ENCODE assay signal across 13 cellular contexts in genomic region chr16:79651363-79651762, GRCh38. TPM values are rescaled to one million over a fixed set of nuclear protein-coding genes. Genes with fewer than 3 reads are reported as not detected.
A peak's percentile ranks its signal among the peaks of the same experiment; 100 is the strongest.
DNase-seq lines count a peak whose midpoint lies in the region; ATAC-seq, FAIRE-seq and TF ChIP-seq lines count a peak whose summit lies in the region.
"Had no signal": no experiment of that assay in that cellular context is flagged by ENCODE, and none has a peak within 500 bp of the region (broad histone marks: within the 10 kb centered on the region; RNA-seq: fewer than 3 reads in every experiment).

No MANE protein-coding gene starts in this region.

- TF ChIP-seq CTCF in A549 (IDR thresholded peaks at IDR 0.05) (no peak), foreskin keratinocyte (conservative IDR thresholded peaks at IDR 0.05) (peak; percentile 14)

- no peaks in the 10 kb centered on the region for H3K4me1 Mint-ChIP-seq in activated T-cell treated with anti-CD3 and anti-CD28 coated beads, Interleukin-2, amount 50 U/mL, for 4 hours (ENCODE audit: low read depth)
- H3K4me1 Mint-ChIP-seq in activated T-cell treated with anti-CD3 and anti-CD28 coated beads, Interleukin-2, amount 50 U/mL, for 24 hours (ENCODE audit: low read depth) = no peaks in the 10 kb centered on the region
- H3K4me1 Mint-ChIP-seq: central memory CD8-positive, alpha-beta T cell had no signal

- TF ChIP-seq EP300 in A549 (IDR thresholded peaks at IDR 0.05) = no peak

- H3K27me3 Mint-ChIP-seq in activated T-cell treated with anti-CD3 and anti-CD28 coated beads, Interleukin-2, amount 50 U/mL, for 4 hours (ENCODE audit: low read depth) = no peaks in the 10 kb centered on the region
- peaks cover 9% of the 10 kb centered on the region for H3K27me3 Mint-ChIP-seq in activated T-cell treated with anti-CD3 and anti-CD28 coated beads, Interleukin-2, amount 50 U/mL, for 24 hours

- no peaks in the 10 kb centered on the region for H3K27me3 ChIP-seq in foreskin keratinocyte
- H3K27me3 ChIP-seq: neutrophil had no signal

- no peaks in the 10 kb centered on the region for H3K9me3 ChIP-seq in A549
- H3K9me3 ChIP-seq: neutrophil had no signal

- FAIRE-seq in A549 (lab: Jason Lieb, UNC) = no peak
- FAIRE-seq: GM19239 had no signal

- H3K4me3 ChIP-seq in A549 = no peak overlapping the region

- no peaks in the 10 kb centered on the region for H3K9me3 Mint-ChIP-seq in activated T-cell treated with anti-CD3 and anti-CD28 coated beads, Interleukin-2, amount 50 U/mL, for 4 hours
- H3K9me3 Mint-ChIP-seq in activated T-cell treated with anti-CD3 and anti-CD28 coated beads, Interleukin-2, amount 50 U/mL, for 24 hours = no peaks in the 10 kb centered on the region
- H3K9me3 Mint-ChIP-seq: activated CD4-positive, alpha-beta memory T cell treated with anti-CD3 and anti-CD28 coated beads for 36 hours; central memory CD8-positive, alpha-beta T cell had no signal

- WGBS in A549 (ENCODE audit: missing lambda C conversion rate) = 24% methylated on average over 5 of the region's 7 CpGs

- peak; percentile 25 to 47 for DNase-seq in A549 (ENCODE audit: low read depth in 1 of 2, low spot score in 1 of 2)
- peak; percentile 19 for DNase-seq in SW480 (ENCODE audit: low spot score)
- peak; percentile 69 to 86 for DNase-seq in foreskin keratinocyte
- DNase-seq in nucleus accumbens (lab: John Stamatoyannopoulos, UW) = peak in 50 of 56 donors; percentile 1 to 90 (median 51)
- DNase-seq in activated T-cell treated with anti-CD3 and anti-CD28 coated beads, Interleukin-2, amount 50 U/mL, for 4 hours = no peak
- no peak for DNase-seq in activated T-cell treated with anti-CD3 and anti-CD28 coated beads, Interleukin-2, amount 50 U/mL, for 24 hours
- DNase-seq: activated CD4-positive, alpha-beta memory T cell treated with anti-CD3 and anti-CD28 coated beads for 36 hours; NCI-H2107 had no signal

- no peak overlapping the region for H3K27ac Mint-ChIP-seq in activated T-cell treated with anti-CD3 and anti-CD28 coated beads, Interleukin-2, amount 50 U/mL, for 24 hours
- H3K27ac Mint-ChIP-seq: activated CD4-positive, alpha-beta memory T cell treated with anti-CD3 and anti-CD28 coated beads for 36 hours had no signal

- H3K27ac ChIP-seq in A549 (no peak overlapping the region), foreskin keratinocyte (peak overlapping the region; percentile 51)
- H3K27ac ChIP-seq: neutrophil had no signal

- TF ChIP-seq POLR2A in A549 (IDR thresholded peaks at IDR 0.05; ENCODE audit: low read length) = no peak

- peak overlapping the region; percentile 37; the same call in 1 of the 3 replicates for H3K4me2 ChIP-seq in A549

- H3K36me3 Mint-ChIP-seq in activated T-cell treated with anti-CD3 and anti-CD28 coated beads, Interleukin-2, amount 50 U/mL, for 4 hours (ENCODE audit: insufficient read depth) = no peaks in the 10 kb centered on the region
- H3K36me3 Mint-ChIP-seq in activated T-cell treated with anti-CD3 and anti-CD28 coated beads, Interleukin-2, amount 50 U/mL, for 24 hours (ENCODE audit: low read depth) = no peaks in the 10 kb centered on the region
- H3K36me3 Mint-ChIP-seq: activated CD4-positive, alpha-beta memory T cell treated with anti-CD3 and anti-CD28 coated beads for 36 hours had no signal

- H3K4me3 Mint-ChIP-seq in activated T-cell treated with anti-CD3 and anti-CD28 coated beads, Interleukin-2, amount 50 U/mL, for 4 hours = no peak overlapping the region
- H3K4me3 Mint-ChIP-seq in activated T-cell treated with anti-CD3 and anti-CD28 coated beads, Interleukin-2, amount 50 U/mL, for 24 hours = no peak overlapping the region
- H3K4me3 Mint-ChIP-seq: activated CD4-positive, alpha-beta memory T cell treated with anti-CD3 and anti-CD28 coated beads for 36 hours; central memory CD8-positive, alpha-beta T cell had no signal

- no peak for TF ChIP-seq RAD21 in A549 (conservative IDR thresholded peaks at IDR 0.05 in 1 of 2, IDR thresholded peaks at IDR 0.05 in 1 of 2)

- ATAC-seq in A549 (peak; percentile 81 to 90), foreskin keratinocyte (peak; percentile 94), GM21360 (IDR thresholded peaks at IDR 0.05; ENCODE audit: unreplicated experiment) (no peak), GM18868 (IDR thresholded peaks at IDR 0.05; ENCODE audit: unreplicated experiment) (no peak)
- ATAC-seq in activated T-cell treated with anti-CD3 and anti-CD28 coated beads, Interleukin-2, amount 50 U/mL, for 4 hours = no peak

- peaks cover 9% of the 10 kb centered on the region; the same call in 2 of the 3 replicates for H3K4me1 ChIP-seq in A549
- peaks cover 8% of the 10 kb centered on the region for H3K4me1 ChIP-seq in foreskin keratinocyte

- CTCF ChIA-PET in A549 (lab: Yijun Ruan, JAX) = interaction anchor here (0.6 to 0.9 kb wide), 3 partner anchors 18 to 433 kb away, joined by 3 read pairs; no protein-coding TSS in a partner anchor

- POLR2A ChIA-PET in A549 (lab: Yijun Ruan, JAX) = no interaction called here

TF ChIP-seq in A549, 52 proteins besides CTCF, POLR2A, EP300 and RAD21:
- TF ChIP-seq JUNB (IDR thresholded peaks at IDR 0.05) (no peak), HES2 (IDR thresholded peaks at IDR 0.05) (no peak), MAFK (IDR thresholded peaks at IDR 0.05; ENCODE audit: partially characterized antibody) (no peak), KDM1A (IDR thresholded peaks at IDR 0.05; ENCODE audit: low read depth) (no peak), CBX2 (IDR thresholded peaks at IDR 0.05; ENCODE audit: borderline replicate concordance, low read depth) (no peak), FOSB (CRISPR knock-in tag; IDR thresholded peaks at IDR 0.05) (no peak), HOXB13 (CRISPR knock-in tag; IDR thresholded peaks at IDR 0.05; ENCODE audit: low read depth) (no peak), NFE2L2 (conservative IDR thresholded peaks at IDR 0.05; ENCODE audit: low read length) (no peak), CEBPB (IDR thresholded peaks at IDR 0.05) (0 out of 4 replicates have a peak, but pooled peaks of 1 of the 2 experiments have one; percentile 9), FOSL2 (IDR thresholded peaks at IDR 0.05) (peak; percentile 51; the same call in 1 of the 2 replicates), FOSL2 (CRISPR knock-in tag; IDR thresholded peaks at IDR 0.05) (peak; percentile 46; the same call in 1 of the 2 replicates)

RNA-seq across cellular contexts. Expression of gene MAF, which starts 50.8 kb away (rescaled TPM):
- 0.37 and 0.41 TPM in 2 replicates for polyA plus RNA-seq in A549 (2011; rRNA removed)
- polyA plus RNA-seq in A549 (2012; cell fraction: cytosol; rRNA removed) = 0.45 and 0.66 TPM in 2 replicates
- 0.44 and 0.62 TPM in 2 replicates for polyA plus RNA-seq in A549 (2012; cell fraction: nucleus; rRNA removed)
- polyA plus RNA-seq in A549 (2017; fragmentation: RNase III; extraction: RNeasy Plus Mini Kit Qiagen cat#74134 plus additional on column Dnase treatment) = 0.12 to 0.22 TPM (median 0.14 TPM) in 3 replicates
- 0.33 and 0.34 TPM in 2 replicates for polyA minus RNA-seq in A549 (2011; rRNA and poly(A)+ RNA removed)
- 0.81 and 2.9 TPM in 2 replicates for total RNA-seq in foreskin keratinocyte
- 0.38 and 1.1 TPM in 2 replicates for polyA plus RNA-seq in foreskin keratinocyte
- total RNA-seq in activated T-cell treated with anti-CD3 and anti-CD28 coated beads, Interleukin-2, amount 50 U/mL, for 4 hours = 100 to 1,000 TPM in 2 of 3 donors, 10 to 100 TPM in 1; 71.5 to 148 (median 141) TPM

Comparison
In these comparisons a context has a peak if more than half of its experiments do, and no peak if none do; other contexts are left out.
1. ATAC-seq: peak in A549 (2 of 2) and foreskin keratinocyte (single experiment); none in GM21360 (single experiment), activated T-cell treated with anti-CD3 and anti-CD28 coated beads, Interleukin-2, amount 50 U/mL, for 4 hours (0 of 2) and GM18868 (single experiment).
2. DNase-seq: peak in A549 (2 of 2), SW480 (single experiment), foreskin keratinocyte (2 of 2) and nucleus accumbens (50 of 56); none in activated T-cell treated with anti-CD3 and anti-CD28 coated beads, Interleukin-2, amount 50 U/mL, for 4 hours (single experiment) and activated T-cell treated with anti-CD3 and anti-CD28 coated beads, Interleukin-2, amount 50 U/mL, for 24 hours (single experiment).
3. RNA of gene MAF, which starts 50.8 kb away (total RNA-seq): 71.5 to 148 TPM in activated T-cell treated with anti-CD3 and anti-CD28 coated beads, Interleukin-2, amount 50 U/mL, for 4 hours; 0.81 to 2.9 TPM in foreskin keratinocyte; every median in the first group is over 10 times any median in the second.